In genomic region chr15:64164436-64164835, GRCh38 we compare ENCODE assay signal across 1 cellular context.
TF ChIP-seq lines count a peak whose summit lies in the region.

No MANE protein-coding gene starts in this region.

TF ChIP-seq in GM12878, 131 proteins besides CTCF, POLR2A, EP300 and RAD21:
- TF ChIP-seq ZNF384 (IDR thresholded peaks at IDR 0.05; ENCODE audit: borderline replicate concordance, low read depth, low read length) = no peak
- TF ChIP-seq KLF5 (IDR thresholded peaks at IDR 0.05; ENCODE audit: partially characterized antibody) = no peak
- TF ChIP-seq SIN3A (IDR thresholded peaks at IDR 0.05; ENCODE audit: low read depth, low read length) = no peak
- no peak for TF ChIP-seq BRCA1 (IDR thresholded peaks at IDR 0.05; ENCODE audit: low read depth, low read length)
- no peak for TF ChIP-seq FOXM1 (IDR thresholded peaks at IDR 0.05; ENCODE audit: low read depth, low read length)
- no peak for TF ChIP-seq CHD2 (IDR thresholded peaks at IDR 0.05; ENCODE audit: borderline replicate concordance, low read depth, low read length)
- TF ChIP-seq YY1 (IDR thresholded peaks at IDR 0.05; ENCODE audit: low read depth, low read length) = no peak
- TF ChIP-seq EED (IDR thresholded peaks at IDR 0.05; ENCODE audit: low read depth) = no peak
- no peak for TF ChIP-seq IKZF1 (conservative IDR thresholded peaks at IDR 0.05)
- no peak for TF ChIP-seq BCL3 (IDR thresholded peaks at IDR 0.05; ENCODE audit: borderline replicate concordance, insufficient read depth, low read depth, low read length, poor library complexity, severe bottlenecking)
- TF ChIP-seq ZNF687 (IDR thresholded peaks at IDR 0.05) = no peak
- TF ChIP-seq STAT3 (IDR thresholded peaks at IDR 0.05; ENCODE audit: low read depth, low read length) = no peak
- no peak for TF ChIP-seq IRF3 (IDR thresholded peaks at IDR 0.05)
- no peak for TF ChIP-seq MYB (IDR thresholded peaks at IDR 0.05; ENCODE audit: borderline replicate concordance, low read depth, low read length)
- no peak for TF ChIP-seq CHD4 (IDR thresholded peaks at IDR 0.05)
- TF ChIP-seq NBN (IDR thresholded peaks at IDR 0.05) = no peak
- no peak for TF ChIP-seq CREB1 (IDR thresholded peaks at IDR 0.05; ENCODE audit: low read depth)
- no peak for TF ChIP-seq TCF7 (IDR thresholded peaks at IDR 0.05; ENCODE audit: borderline replicate concordance)
- no peak for TF ChIP-seq NKRF (conservative IDR thresholded peaks at IDR 0.05)
TF ChIP-seq in GM12878: peak in this region for 0.
